8 cellular contexts compared by ENCODE assay signal in genomic region chr6:125789576-125790402, GRCh38. TPM values are rescaled to one million over a fixed set of nuclear protein-coding genes. Genes with fewer than 3 reads are reported as not detected.
DNase-seq lines count a peak whose midpoint lies in the region; ATAC-seq, FAIRE-seq and TF ChIP-seq lines count a peak whose summit lies in the region.

No MANE protein-coding gene starts in this region.

- H3K4me3 ChIP-seq in BJ (ENCODE audit: low read depth, low read length) (peak overlapping the region; percentile 79), esophagus (ENCODE audit: low read depth in 1 of 2, low read length in 2 of 2) (peak overlapping the region; percentile 67 to 98), muscle layer of duodenum (ENCODE audit: low read depth in 1 of 2, low read length in 2 of 2) (peak overlapping the region; percentile 77 to 95), tibial artery (peak overlapping the region; percentile 91 to 98)

- H3K27ac ChIP-seq in esophagus (ENCODE audit: low read depth in 2 of 2, low read length in 1 of 2) (peak overlapping the region; percentile 92 to 97), muscle layer of duodenum (ENCODE audit: low read length) (peak overlapping the region; percentile 96), tibial artery (peak overlapping the region; percentile 95 to 96)

- CTCF ChIA-PET in BJ (lab: Yijun Ruan, JAX) = interaction anchor here (0.5 to 5.0 kb wide), 21 partner anchors 9 to 910 kb away, joined by 3 to 49 read pairs (median 4); partner anchors contain the start of gene HINT3

- POLR2A ChIA-PET in BJ (lab: Charles Lee) = interaction anchor here (0.6 to 1.6 kb wide), 4 partner anchors 9 to 819 kb away, joined by 3 to 6 read pairs (median 4); no protein-coding TSS in a partner anchor

- H3K9me3 ChIP-seq in esophagus (ENCODE audit: control insufficient read depth in 2 of 2, insufficient read depth in 1 of 2, low read depth in 1 of 2, low read length in 1 of 2) (no peaks in the 10 kb centered on the region), muscle layer of duodenum (ENCODE audit: control insufficient read depth in 1 of 2, low read length in 2 of 2) (no peaks in the 10 kb centered on the region), tibial artery (no peaks in the 10 kb centered on the region)

- H3K4me1 ChIP-seq in esophagus (ENCODE audit: control insufficient read depth in 2 of 2, insufficient read depth in 2 of 2, low read length in 1 of 2) (no peaks in the 10 kb centered on the region), muscle layer of duodenum (ENCODE audit: control insufficient read depth in 1 of 2, insufficient read depth in 2 of 2, low read length in 2 of 2) (peaks cover 16 to 25% of the 10 kb centered on the region in 2 donors), tibial artery (peaks cover 0 to 49% (median 23%) of the 10 kb centered on the region in 4 donors)

- H3K27me3 ChIP-seq in BJ (ENCODE audit: control insufficient read depth, insufficient read depth, low read length) (no peaks in the 10 kb centered on the region), esophagus (ENCODE audit: control insufficient read depth in 1 of 2, insufficient read depth in 2 of 2, low read length in 2 of 2) (no peaks in the 10 kb centered on the region), muscle layer of duodenum (ENCODE audit: low read depth, low read length) (no peaks in the 10 kb centered on the region), tibial artery (no peaks in the 10 kb centered on the region)

- TF ChIP-seq CTCF in BJ (IDR thresholded peaks at IDR 0.05; ENCODE audit: insufficient read depth, low read depth, low read length) (no peak), tibial artery (IDR thresholded peaks at IDR 0.05) (no peak)

- intact Hi-C loops in tibial artery (cut with DNase I; ENCODE audit: low total_unique reads) = loop anchor here (5.0 kb wide), 2 partner anchors 168 to 827 kb away; partner anchors contain the start of genes HINT3 and RNF217

- H3K36me3 ChIP-seq in BJ (ENCODE audit: control insufficient read depth, insufficient read depth, low read length) (peaks cover 2% of the 10 kb centered on the region; the same call in 1 of the 2 replicates), esophagus (ENCODE audit: control insufficient read depth in 2 of 2, insufficient read depth in 2 of 2, low read length in 1 of 2) (no peaks in the 10 kb centered on the region), muscle layer of duodenum (ENCODE audit: control insufficient read depth in 1 of 2, insufficient read depth in 2 of 2, low read length in 2 of 2) (no peaks in the 10 kb centered on the region), tibial artery (no peaks in the 10 kb centered on the region)

- FAIRE-seq in GM19239 (lab: Jason Lieb, UNC) = peak; percentile 94

- 11% methylated on average over 21 of the region's 21 CpGs for WGBS in esophagus, 2 donors

- peak; percentile 21 for ATAC-seq in HG03442 (IDR thresholded peaks at IDR 0.05; ENCODE audit: unreplicated experiment)

- no peak for DNase-seq in BJ (ENCODE audit: low read depth)
- no peak for DNase-seq in GM19239 (ENCODE audit: insufficient read length, low spot score)
- DNase-seq in NCI-H526 treated with DMSO at 0.1 percent for 48 hours (lab: John Stamatoyannopoulos, UW) = peak; percentile 51
- peak; percentile 19 for DNase-seq in activated T-cell treated with anti-CD3 and anti-CD28 coated beads for 24 hours (ENCODE audit: low read depth)
- peak; percentile 74 to 88 for DNase-seq in tibial artery

RNA-seq across cellular contexts. Expression of gene NCOA7, which starts 1.0 kb away (rescaled TPM):
- polyA plus RNA-seq in BJ (2011; rRNA removed) (27.2 and 29.7 TPM in 2 replicates), esophagus (10 to 100 TPM in 1 of 2 donors, 1 to 10 TPM in 1; 9.3 to 24.1 TPM)
- 30.9 and 55.3 TPM in 2 replicates for polyA minus RNA-seq in BJ (2011; rRNA and poly(A)+ RNA removed)

RNA-seq across cellular contexts. Expression of gene HEY2, which starts 40.4 kb away (rescaled TPM):
- not detected in 2 replicates for polyA plus RNA-seq in BJ (2011; rRNA removed)
- not detected in 2 replicates for polyA minus RNA-seq in BJ (2011; rRNA and poly(A)+ RNA removed)
- under 1 TPM; 0.86 to 1.00 TPM for polyA plus RNA-seq in esophagus

Comparison
In these comparisons a context has a peak if more than half of its experiments do, and no peak if none do; other contexts are left out.
1. DNase-seq: peak in NCI-H526 treated with DMSO at 0.1 percent for 48 hours (single experiment), activated T-cell treated with anti-CD3 and anti-CD28 coated beads for 24 hours (single experiment) and tibial artery (2 of 2); none in BJ (single experiment) and GM19239 (single experiment).
2. Peak in every context shown above with its lines, with median percentiles within 50 percentile points of each other: H3K4me3 ChIP-seq and H3K27ac ChIP-seq.